ENCODE assay signal across 9 cellular contexts in genomic region chr20:32945710-32946221, GRCh38. TPM values are rescaled to one million over a fixed set of nuclear protein-coding genes. Genes with fewer than 3 reads are reported as not detected.
DNase-seq lines count a peak whose midpoint lies in the region; ATAC-seq lines count a peak whose summit lies in the region.
"Had no signal": no experiment of that assay in that cellular context is flagged by ENCODE, and none has a peak within 500 bp of the region (broad histone marks: within the 10 kb centered on the region; RNA-seq: fewer than 3 reads in every experiment).

No MANE protein-coding gene starts in this region.

- no peaks in the 10 kb centered on the region for H3K27me3 Mint-ChIP-seq in activated T-cell treated with anti-CD3 and anti-CD28 coated beads, Interleukin-2, amount 50 U/mL, for 72 hours (ENCODE audit: low read depth)

- no peaks in the 10 kb centered on the region for H3K9me3 Mint-ChIP-seq in activated T-cell treated with anti-CD3 and anti-CD28 coated beads, Interleukin-2, amount 50 U/mL, for 72 hours

- H3K4me1 Mint-ChIP-seq in activated T-cell treated with anti-CD3 and anti-CD28 coated beads, Interleukin-2, amount 50 U/mL, for 72 hours (ENCODE audit: low read depth): peaks cover 47% of the 10 kb centered on the region

- DNase-seq in activated CD4-positive, alpha-beta T cell treated with anti-CD3 and anti-CD28 coated beads for 4 hours: peak; percentile 31 to 34
- no peak for DNase-seq in activated CD4-positive, alpha-beta T cell treated with anti-CD3 and anti-CD28 coated beads, Interleukin-2, amount 50 U/mL, for 4 hours
- DNase-seq in MV-4-11 (lab: John Stamatoyannopoulos, UW) (peak; percentile 40), kidney tubule cell (ENCODE audit: low spot score) (peak; percentile 20), midbrain (lab: John Stamatoyannopoulos, UW) (no peak)
- peak in 1 of 2 donors; percentile 45 for DNase-seq in activated T-cell treated with anti-CD3 and anti-CD28 coated beads, Interleukin-2, amount 50 U/mL, for 72 hours

- peak overlapping the region; percentile 93 for H3K27ac Mint-ChIP-seq in activated T-cell treated with anti-CD3 and anti-CD28 coated beads, Interleukin-2, amount 50 U/mL, for 72 hours

- no peaks in the 10 kb centered on the region for H3K36me3 Mint-ChIP-seq in activated T-cell treated with anti-CD3 and anti-CD28 coated beads, Interleukin-2, amount 50 U/mL, for 72 hours (ENCODE audit: insufficient read depth in 2 of 2)

- ATAC-seq in activated T-cell treated with anti-CD3 and anti-CD28 coated beads, Interleukin-2, amount 50 U/mL, for 72 hours (replicated peaks in 1 of 2): peak; percentile 86 to 90
- no peak for ATAC-seq in GM21447 (IDR thresholded peaks at IDR 0.05; ENCODE audit: unreplicated experiment)
- ATAC-seq in GM18520 (IDR thresholded peaks at IDR 0.05; ENCODE audit: unreplicated experiment): no peak

- peak overlapping the region; percentile 45 to 46 for H3K4me3 Mint-ChIP-seq in activated T-cell treated with anti-CD3 and anti-CD28 coated beads, Interleukin-2, amount 50 U/mL, for 72 hours

RNA-seq across cellular contexts. Expression of gene SUN5, which starts 58.5 kb away (rescaled TPM):
- total RNA-seq in activated T-cell treated with anti-CD3 and anti-CD28 coated beads, Interleukin-2, amount 50 U/mL, for 72 hours: not detected
- total RNA-seq: Daoy had no signal

Comparison
In these comparisons a context has a peak if more than half of its experiments do, and no peak if none do; other contexts are left out.
1. DNase-seq: peak in activated CD4-positive, alpha-beta T cell treated with anti-CD3 and anti-CD28 coated beads for 4 hours (2 of 2), MV-4-11 (single experiment) and kidney tubule cell (single experiment); none in activated CD4-positive, alpha-beta T cell treated with anti-CD3 and anti-CD28 coated beads, Interleukin-2, amount 50 U/mL, for 4 hours (0 of 2) and midbrain (single experiment).
2. ATAC-seq: peak in activated T-cell treated with anti-CD3 and anti-CD28 coated beads, Interleukin-2, amount 50 U/mL, for 72 hours (2 of 2); none in GM21447 (single experiment) and GM18520 (single experiment).